Comparison of ENCODE assay signal across 13 cellular contexts in genomic region chr4:40212674-40213504, GRCh38. TPM values are rescaled to one million over a fixed set of nuclear protein-coding genes. Genes with fewer than 3 reads are reported as not detected.
DNase-seq lines count a peak whose midpoint lies in the region; ATAC-seq lines count a peak whose summit lies in the region.
"Had no signal": no experiment of that assay in that cellular context is flagged by ENCODE, and none has a peak within 500 bp of the region (broad histone marks: within the 10 kb centered on the region; RNA-seq: fewer than 3 reads in every experiment).

No MANE protein-coding gene starts in this region.

- peak overlapping the region; percentile 64 for H3K4me3 Mint-ChIP-seq in activated naive CD4-positive, alpha-beta T cell treated with anti-CD3 and anti-CD28 coated beads for 36 hours
- peak overlapping the region; percentile 62 to 83 (median 78) for H3K4me3 Mint-ChIP-seq in T-cell
- H3K4me3 Mint-ChIP-seq in effector memory CD8-positive, alpha-beta T cell: peak overlapping the region; percentile 75 to 82

- H3K36me3 Mint-ChIP-seq in activated naive CD4-positive, alpha-beta T cell treated with anti-CD3 and anti-CD28 coated beads for 36 hours (ENCODE audit: low read depth): peaks cover 67% of the 10 kb centered on the region
- H3K36me3 Mint-ChIP-seq in T-cell: peaks cover 58% of the 10 kb centered on the region
- H3K36me3 Mint-ChIP-seq in effector memory CD8-positive, alpha-beta T cell (ENCODE audit: insufficient read depth): peaks cover 93% of the 10 kb centered on the region

- POLR2A ChIA-PET in T-cell (lab: Charles Lee): interaction anchor here (0.5 to 2.1 kb wide), 4 partner anchors 8 to 22 kb away, joined by 5 to 10 read pairs (median 6); no protein-coding TSS in a partner anchor

- H3K27me3 Mint-ChIP-seq in activated naive CD4-positive, alpha-beta T cell treated with anti-CD3 and anti-CD28 coated beads for 36 hours (ENCODE audit: low read depth): no peaks in the 10 kb centered on the region
- H3K27me3 Mint-ChIP-seq in T-cell: no peaks in the 10 kb centered on the region
- H3K27me3 Mint-ChIP-seq in effector memory CD8-positive, alpha-beta T cell: no peaks in the 10 kb centered on the region

- H3K9me3 Mint-ChIP-seq in activated naive CD4-positive, alpha-beta T cell treated with anti-CD3 and anti-CD28 coated beads for 36 hours: no peaks in the 10 kb centered on the region
- no peaks in the 10 kb centered on the region for H3K9me3 Mint-ChIP-seq in T-cell
- no peaks in the 10 kb centered on the region for H3K9me3 Mint-ChIP-seq in effector memory CD8-positive, alpha-beta T cell

- ATAC-seq in T-cell (replicated peaks in 1 of 4) (no peak), GM18868 (IDR thresholded peaks at IDR 0.05; ENCODE audit: unreplicated experiment) (no peak), HG02642 (IDR thresholded peaks at IDR 0.05; ENCODE audit: poor library complexity, unreplicated experiment) (no peak), GM19467 (IDR thresholded peaks at IDR 0.05; ENCODE audit: unreplicated experiment) (no peak)
- peak; percentile 8 for ATAC-seq in effector memory CD8-positive, alpha-beta T cell (replicated peaks)
- ATAC-seq: heart right ventricle had no signal

- H3K4me1 Mint-ChIP-seq in activated naive CD4-positive, alpha-beta T cell treated with anti-CD3 and anti-CD28 coated beads for 36 hours (ENCODE audit: low read depth): peaks cover 87% of the 10 kb centered on the region
- H3K4me1 Mint-ChIP-seq in T-cell: peaks cover 92 to 98% (median 95%) of the 10 kb centered on the region in 3 donors
- H3K4me1 Mint-ChIP-seq in effector memory CD8-positive, alpha-beta T cell (ENCODE audit: low read depth in 2 of 2): peaks cover 73 to 87% of the 10 kb centered on the region in 2 donors

- H3K27ac Mint-ChIP-seq in activated naive CD4-positive, alpha-beta T cell treated with anti-CD3 and anti-CD28 coated beads for 36 hours: peak overlapping the region; percentile 93
- H3K27ac Mint-ChIP-seq in T-cell: peak overlapping the region; percentile 94 to 96
- peak overlapping the region; percentile 80 to 97 for H3K27ac Mint-ChIP-seq in effector memory CD8-positive, alpha-beta T cell

- CTCF ChIA-PET in activated naive CD4-positive, alpha-beta T cell treated with anti-CD3 and anti-CD28 coated beads for 36 hours (lab: Charles Lee): interaction anchor here (0.5 to 1.4 kb wide), 4 partner anchors 29 to 1167 kb away, joined by 3 to 5 read pairs (median 4); no protein-coding TSS in a partner anchor
- CTCF ChIA-PET in T-cell (lab: Charles Lee): interaction anchor here (0.6 to 1.4 kb wide), 3 partner anchors 9 to 97 kb away, joined by 3 to 8 read pairs (median 4); no protein-coding TSS in a partner anchor

- DNase-seq in activated naive CD4-positive, alpha-beta T cell treated with anti-CD3 and anti-CD28 coated beads for 36 hours: peak; percentile 11
- DNase-seq in activated naive CD4-positive, alpha-beta T cell treated with Interleukin-2 at 50 U/mL for 16 hours: no peak
- DNase-seq in T-cell: no peak
- DNase-seq in effector memory CD8-positive, alpha-beta T cell: no peak
- no peak for DNase-seq in NCI-H2227 treated with DMSO at 0.1 percent for 48 hours (lab: John Stamatoyannopoulos, UW)
- DNase-seq: activated CD8-positive, alpha-beta memory T cell treated with anti-CD3 and anti-CD28 coated beads, Interleukin-2, amount 50 U/mL, for 48 hours; cortex of kidney; heart right ventricle; KBM-7; small intestine had no signal

- intact Hi-C loops in activated naive CD4-positive, alpha-beta T cell treated with anti-CD3 and anti-CD28 coated beads for 36 hours (cut with micrococcal nuclease): loop anchor here (1.0 kb wide), 1 partner anchor 12 kb away; no protein-coding TSS in a partner anchor

RNA-seq across cellular contexts. Expression of gene RHOH, which starts 16.1 kb away (rescaled TPM):
- total RNA-seq in activated naive CD4-positive, alpha-beta T cell treated with anti-CD3 and anti-CD28 coated beads for 36 hours: 10 to 100 TPM; 87.5 to 92.7 TPM
- total RNA-seq in T-cell: 100 to 1,000 TPM; 174 to 436 (median 216) TPM
